In the genomic region with DNA sequence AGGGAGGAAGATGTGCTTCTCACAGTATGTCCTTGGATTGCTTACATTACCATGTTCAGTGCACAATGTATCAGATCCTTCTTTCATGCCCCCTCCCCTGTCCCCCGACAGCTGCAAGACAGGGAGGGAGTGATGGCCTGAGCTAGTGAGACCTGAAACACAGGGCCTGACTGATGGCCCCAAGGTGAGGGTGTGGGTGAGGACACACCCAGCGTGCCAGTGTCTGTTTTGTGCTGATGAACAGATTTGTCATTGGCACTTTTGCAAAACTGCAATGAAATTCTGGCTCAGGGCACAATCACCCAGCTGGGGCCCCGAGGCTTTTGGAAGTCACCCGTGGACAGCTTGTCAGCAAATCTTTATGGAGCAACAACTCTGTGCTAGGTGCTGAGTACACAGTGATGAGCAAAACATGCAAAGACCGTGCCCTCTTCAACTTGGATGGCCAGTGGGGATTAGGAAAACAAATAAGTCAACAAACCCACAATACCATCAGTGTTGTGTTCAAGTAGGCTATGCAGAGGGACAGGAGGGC, we compare ENCODE assay signal across 15 cellular contexts. TPM values are rescaled to one million over a fixed set of nuclear protein-coding genes. Genes with fewer than 3 reads are reported as not detected.
DNase-seq lines count a peak whose midpoint lies in the region; TF ChIP-seq lines count a peak whose summit lies in the region.
"Had no signal": no experiment of that assay in that cellular context is flagged by ENCODE, and none has a peak within 500 bp of the region (broad histone marks: within the 10 kb centered on the region; RNA-seq: fewer than 3 reads in every experiment).

No MANE protein-coding gene starts in this region.

- H3K27me3 Mint-ChIP-seq in neural crest cell (ENCODE audit: low read depth) = peaks cover 6% of the 10 kb centered on the region
- H3K27me3 Mint-ChIP-seq in type B pancreatic cell = peaks cover 3% of the 10 kb centered on the region

- H3K4me3 Mint-ChIP-seq in neural crest cell (no peak overlapping the region), type B pancreatic cell (no peak overlapping the region)
- H3K4me3 Mint-ChIP-seq: CD8-positive, alpha-beta memory T cell; HFFc6 had no signal

- DNase-seq in activated effector memory CD4-positive, alpha-beta T cell treated with anti-CD3 and anti-CD28 coated beads, Interleukin-2, amount 50 U/mL, for 16 hours = peak; percentile 34
- no peak for DNase-seq in activated effector memory CD4-positive, alpha-beta T cell treated with Interleukin-2 at 50 U/mL for 16 hours
- peak; percentile 64 for DNase-seq in cerebellar cortex (ENCODE audit: low spot score)
- DNase-seq in neural crest cell (ENCODE audit: low read depth, low spot score) = no peak
- no peak for DNase-seq in type B pancreatic cell (ENCODE audit: extremely low spot score, unreplicated experiment)
- DNase-seq in NCI-H2081 treated with DMSO at 0.1 percent for 48 hours (lab: John Stamatoyannopoulos, UW) = no peak
- no peak for DNase-seq in NCI-H1694 (lab: John Stamatoyannopoulos, UW)
- no peak for DNase-seq in dermis blood vessel endothelial cell
- DNase-seq: Caco-2; CD8-positive, alpha-beta memory T cell; DMS53; HCEC 1CT; HFFc6 had no signal

- H3K4me1 Mint-ChIP-seq in neural crest cell = no peaks in the 10 kb centered on the region
- H3K4me1 Mint-ChIP-seq in type B pancreatic cell (ENCODE audit: unreplicated experiment) = peaks cover 4% of the 10 kb centered on the region
- H3K4me1 Mint-ChIP-seq: CD8-positive, alpha-beta memory T cell had no signal

- H3K36me3 Mint-ChIP-seq in neural crest cell (ENCODE audit: low read depth) (no peaks in the 10 kb centered on the region), type B pancreatic cell (peaks cover 3% of the 10 kb centered on the region)
- H3K36me3 Mint-ChIP-seq: CD8-positive, alpha-beta memory T cell had no signal

- no peaks in the 10 kb centered on the region for H3K9me3 Mint-ChIP-seq in neural crest cell
- H3K9me3 Mint-ChIP-seq in type B pancreatic cell = peaks cover 2% of the 10 kb centered on the region

- TF ChIP-seq CTCF in neural crest cell (conservative IDR thresholded peaks at IDR 0.05) = no peak
- no peak for TF ChIP-seq CTCF in type B pancreatic cell (conservative IDR thresholded peaks at IDR 0.05)

- H3K27ac Mint-ChIP-seq in neural crest cell (ENCODE audit: unreplicated experiment) = peak overlapping the region; percentile 57
- peak overlapping the region; percentile 7 for H3K27ac Mint-ChIP-seq in type B pancreatic cell
- H3K27ac Mint-ChIP-seq: HFFc6 had no signal

RNA-seq across cellular contexts. Expression of gene EMX2, which starts 59.4 kb away (rescaled TPM):
- total RNA-seq in neural crest cell = 1.0 and 1.1 TPM in 2 replicates
- 24.7 and 29.9 TPM in 2 replicates for total RNA-seq in type B pancreatic cell (ENCODE audit: low replicate concordance)
- 0.09 and 0.17 TPM in 2 replicates for total RNA-seq in dermis blood vessel endothelial cell
- total RNA-seq: A673; CD8-positive, alpha-beta memory T cell; H4; HFFc6 had no signal

Comparison
In these comparisons a context has a peak if more than half of its experiments do, and no peak if none do; other contexts are left out.
1. DNase-seq: peak in activated effector memory CD4-positive, alpha-beta T cell treated with anti-CD3 and anti-CD28 coated beads, Interleukin-2, amount 50 U/mL, for 16 hours (single experiment) and cerebellar cortex (single experiment); none in activated effector memory CD4-positive, alpha-beta T cell treated with Interleukin-2 at 50 U/mL for 16 hours (single experiment), neural crest cell (single experiment), type B pancreatic cell (single experiment), NCI-H2081 treated with DMSO at 0.1 percent for 48 hours (single experiment), NCI-H1694 (single experiment) and dermis blood vessel endothelial cell (single experiment).
2. RNA of gene EMX2, which starts 59.4 kb away (total RNA-seq): 24.7 to 29.9 TPM in type B pancreatic cell; 1.0 to 1.1 TPM in neural crest cell and 0.09 to 0.17 TPM in dermis blood vessel endothelial cell; every median in the first group is over 10 times any median in the second.